In genomic region chr20:41366546-41367392, GRCh38 we compare ENCODE assay signal across 9 cellular contexts. TPM values are rescaled to one million over a fixed set of nuclear protein-coding genes. Genes with fewer than 3 reads are reported as not detected.
DNase-seq lines count a peak whose midpoint lies in the region; ATAC-seq and TF ChIP-seq lines count a peak whose summit lies in the region.
"Had no signal": no experiment of that assay in that cellular context is flagged by ENCODE, and none has a peak within 500 bp of the region (broad histone marks: within the 10 kb centered on the region; RNA-seq: fewer than 3 reads in every experiment).

Gene EMILIN3 (minus strand): TSS chr20:41366818. CDS start chr20:41366634, 184 bp downstream.

- H3K4me1 ChIP-seq in HUES48 (ENCODE audit: control insufficient read depth, insufficient read depth, low read length) (no peaks in the 10 kb centered on the region), esophagus (ENCODE audit: control insufficient read depth in 2 of 2, insufficient read depth in 2 of 2, low read length in 1 of 2) (peaks cover 3 to 7% of the 10 kb centered on the region in 2 donors)

- in situ Hi-C loops in ACHN (cut with HindIII; ENCODE audit: low pct_ligation_motif_present, low pct_unique_long_range_greater_than_20kb, low sequenced_read_pairs), result no loop called here

- H3K27me3 ChIP-seq in HUES48 (ENCODE audit: control insufficient read depth, insufficient read depth, low read length), result peaks cover 49% of the 10 kb centered on the region
- peaks cover 0 to 18% of the 10 kb centered on the region in 2 donors for H3K27me3 ChIP-seq in esophagus (ENCODE audit: control insufficient read depth in 1 of 2, insufficient read depth in 2 of 2, low read length in 2 of 2)

- no peak within 1 kb of the TSS for H3K9ac ChIP-seq in HUES48 (ENCODE audit: low read depth, low read length)

- DNase-seq in COLO668 (lab: John Stamatoyannopoulos, UW; ENCODE audit: unreplicated experiment), result peak; percentile 42
- DNase-seq in progenitor cell of endocrine pancreas (ENCODE audit: low spot score, unreplicated experiment), result peak; percentile 35
- DNase-seq in ACHN, result no peak
- DNase-seq in head of caudate nucleus, result no peak
- DNase-seq: midbrain had no signal

- peaks cover 48% of the 10 kb centered on the region for H3K27me3 Mint-ChIP-seq in progenitor cell of endocrine pancreas

- H3K4me3 ChIP-seq in HUES48 (ENCODE audit: low read depth, low read length), result peak within 1 kb of the TSS; percentile 64
- peak within 1 kb of the TSS; percentile 19 to 50 for H3K4me3 ChIP-seq in esophagus (ENCODE audit: low read depth in 1 of 2, low read length in 2 of 2)

- 8 to 11% methylated on average over 64 to 93 of the region's 93 CpGs for WGBS in esophagus, 2 donors

- H3K36me3 ChIP-seq in HUES48 (ENCODE audit: control insufficient read depth, insufficient read depth, low read length), result no peaks in the 10 kb centered on the region
- H3K36me3 ChIP-seq in esophagus (ENCODE audit: control insufficient read depth in 2 of 2, insufficient read depth in 2 of 2, low read length in 1 of 2), result no peaks in the 10 kb centered on the region

- peaks cover 5% of the 10 kb centered on the region for H3K9me3 Mint-ChIP-seq in progenitor cell of endocrine pancreas (ENCODE audit: low read depth)

- H3K4me3 Mint-ChIP-seq in progenitor cell of endocrine pancreas (ENCODE audit: low read depth), result peak within 1 kb of the TSS; percentile 68

- no peak for TF ChIP-seq CTCF in progenitor cell of endocrine pancreas (IDR thresholded peaks at IDR 0.05; ENCODE audit: unreplicated experiment)

- intact Hi-C loops in head of caudate nucleus (cut with DNase I), result no loop called here

- H3K9me3 ChIP-seq in HUES48 (ENCODE audit: control insufficient read depth, insufficient read depth, low read length) (peaks cover 3% of the 10 kb centered on the region; the same call in 1 of the 2 replicates), esophagus (ENCODE audit: control insufficient read depth in 2 of 2, insufficient read depth in 1 of 2, low read depth in 1 of 2, low read length in 1 of 2) (peaks cover 0 to 4% of the 10 kb centered on the region in 2 donors)

- no peak within 1 kb of the TSS for H3K27ac Mint-ChIP-seq in progenitor cell of endocrine pancreas

- no peaks in the 10 kb centered on the region for H3K36me3 Mint-ChIP-seq in progenitor cell of endocrine pancreas (ENCODE audit: insufficient read depth)

- H3K27ac ChIP-seq in HUES48 (ENCODE audit: low read depth, low read length), result no peak within 1 kb of the TSS
- no peak within 1 kb of the TSS for H3K27ac ChIP-seq in esophagus (ENCODE audit: low read depth in 2 of 2, low read length in 1 of 2)

- ATAC-seq in GM18520 (IDR thresholded peaks at IDR 0.05; ENCODE audit: unreplicated experiment) (no peak), HG03469 (IDR thresholded peaks at IDR 0.05; ENCODE audit: unreplicated experiment) (no peak)

- peaks cover 2% of the 10 kb centered on the region for H3K4me1 Mint-ChIP-seq in progenitor cell of endocrine pancreas (ENCODE audit: low read depth)

RNA-seq across cellular contexts. Expression of gene EMILIN3, which starts in this region (rescaled TPM):
- polyA plus RNA-seq in esophagus, result under 1 TPM; 0.27 to 0.43 TPM
- total RNA-seq in progenitor cell of endocrine pancreas, result 0.96 and 1.3 TPM in 2 replicates

Comparison
In these comparisons a context has a peak if more than half of its experiments do, and no peak if none do; other contexts are left out.
1. DNase-seq: peak in COLO668 (single experiment) and progenitor cell of endocrine pancreas (single experiment); none in ACHN (single experiment) and head of caudate nucleus (0 of 42).